ENCODE assay signal across 2 cellular contexts in the genomic region with DNA sequence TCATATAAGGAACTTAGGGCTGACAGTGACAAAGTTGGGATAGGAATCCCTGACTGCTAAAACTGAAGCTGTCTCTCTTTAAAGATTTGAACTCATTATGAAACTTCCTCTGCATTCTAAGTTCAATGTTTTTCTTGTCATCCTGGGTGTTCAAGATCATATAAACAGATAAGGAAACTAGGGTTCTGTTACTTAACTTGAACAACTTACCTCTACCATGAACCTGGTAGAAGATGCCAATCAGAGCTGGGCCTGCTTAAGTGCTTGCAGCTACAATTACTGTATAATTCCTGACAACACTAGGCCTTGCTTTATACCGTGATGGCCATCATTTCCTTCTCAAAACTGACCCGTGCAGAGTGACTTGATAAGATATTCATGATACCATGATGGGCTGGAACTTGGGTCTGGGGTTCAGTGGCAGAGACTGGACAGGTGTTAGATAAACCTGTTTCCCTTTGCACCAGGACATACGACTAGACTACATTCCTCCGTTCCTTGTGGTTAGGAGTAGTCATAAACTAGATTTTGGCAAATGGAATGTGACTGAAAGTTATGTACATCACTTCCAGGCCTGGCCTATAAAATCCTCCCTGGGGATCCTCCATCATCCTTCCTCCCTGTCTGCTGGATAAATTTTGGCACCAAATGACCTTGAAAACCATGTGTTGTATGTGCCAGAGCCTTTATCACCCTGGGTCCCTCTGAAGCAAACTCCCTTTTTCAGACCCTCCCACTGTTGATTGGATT.
TF ChIP-seq lines count a peak whose summit lies in the region.

No MANE protein-coding gene starts in this region.

TF ChIP-seq in HEK293, 187 proteins besides CTCF, POLR2A, EP300 and RAD21:
- TF ChIP-seq TRIM28 (IDR thresholded peaks at IDR 0.05; ENCODE audit: borderline replicate concordance, low read length) (0 out of 2 replicates have a peak, but pooled peaks have one; percentile 19), MZF1 (tag by site-specific recombination; IDR thresholded peaks at IDR 0.05; ENCODE audit: borderline replicate concordance) (peak; percentile 75; the same call in 1 of the 2 replicates), ZNF571 (tag by site-specific recombination; IDR thresholded peaks at IDR 0.05) (no peak)

TF ChIP-seq in GM23338, 12 proteins besides CTCF, POLR2A, EP300 and RAD21:
- no peak for TF ChIP-seq POLR2AphosphoS5 (IDR thresholded peaks at IDR 0.05; ENCODE audit: low read depth)
